9 cellular contexts compared by ENCODE assay signal in genomic region chr11:27497284-27497866, GRCh38. TPM values are rescaled to one million over a fixed set of nuclear protein-coding genes. Genes with fewer than 3 reads are reported as not detected.
DNase-seq lines count a peak whose midpoint lies in the region; ATAC-seq, FAIRE-seq and TF ChIP-seq lines count a peak whose summit lies in the region.
"Had no signal": no experiment of that assay in that cellular context is flagged by ENCODE, and none has a peak within 500 bp of the region (broad histone marks: within the 10 kb centered on the region; RNA-seq: fewer than 3 reads in every experiment).

No MANE protein-coding gene starts in this region.

- CTCF ChIA-PET in activated CD4-positive, alpha-beta memory T cell treated with anti-CD3 and anti-CD28 coated beads for 36 hours (lab: Charles Lee): interaction anchor here (0.8 to 6.3 kb wide), 9 partner anchors 10 to 314 kb away, joined by 3 to 75 read pairs (median 3); partner anchors contain the start of gene LGR4

- intact Hi-C loops in testis (cut with DNase I; ENCODE audit: low total_unique reads): no loop called here
- intact Hi-C loops in activated CD4-positive, alpha-beta memory T cell treated with anti-CD3 and anti-CD28 coated beads for 36 hours (cut with micrococcal nuclease): loop anchor here (1.0 to 5.0 kb wide), 2 partner anchors 9 to 745 kb away; partner anchors contain the start of gene LIN7C

- no peak overlapping the region for H3K27ac Mint-ChIP-seq in activated CD4-positive, alpha-beta memory T cell treated with anti-CD3 and anti-CD28 coated beads for 36 hours

- H3K27ac ChIP-seq in C4-2B (no peak overlapping the region), testis (no peak overlapping the region)
- H3K27ac ChIP-seq: epithelial cell of prostate had no signal

- DNase-seq in RCC 7860 (ENCODE audit: low spot score) (peak; percentile 14), fibroblast of villous mesenchyme (ENCODE audit: low read depth) (peak; percentile 33), testis (no peak), NCI-H187 (lab: John Stamatoyannopoulos, UW) (no peak)
- DNase-seq in activated CD4-positive, alpha-beta memory T cell treated with anti-CD3 and anti-CD28 coated beads for 36 hours: no peak

- H3K36me3 Mint-ChIP-seq in activated CD4-positive, alpha-beta memory T cell treated with anti-CD3 and anti-CD28 coated beads for 36 hours: peaks cover 25% of the 10 kb centered on the region

- H3K9me3 ChIP-seq in testis: no peaks in the 10 kb centered on the region

- H3K36me3 ChIP-seq in testis (ENCODE audit: low read depth, missing control alignments): no peaks in the 10 kb centered on the region

- H3K4me3 Mint-ChIP-seq in activated CD4-positive, alpha-beta memory T cell treated with anti-CD3 and anti-CD28 coated beads for 36 hours: no peak overlapping the region

- TF ChIP-seq CTCF in C4-2B (conservative IDR thresholded peaks at IDR 0.05) (peak; percentile 78), fibroblast of villous mesenchyme (IDR thresholded peaks at IDR 0.05; ENCODE audit: insufficient read depth, low read depth, low read length) (peak; percentile 44), testis (IDR thresholded peaks at IDR 0.05) (peak in 2 of 3 experiments; percentile 16 to 41)

- H3K27me3 ChIP-seq in testis: no peaks in the 10 kb centered on the region

- FAIRE-seq in RCC 7860 (lab: Jason Lieb, UNC): peak; percentile 73

- no peaks in the 10 kb centered on the region for H3K9me3 Mint-ChIP-seq in activated CD4-positive, alpha-beta memory T cell treated with anti-CD3 and anti-CD28 coated beads for 36 hours

- peaks cover 21% of the 10 kb centered on the region for H3K4me1 Mint-ChIP-seq in activated CD4-positive, alpha-beta memory T cell treated with anti-CD3 and anti-CD28 coated beads for 36 hours (ENCODE audit: low read depth)

- ATAC-seq in GM18870 (IDR thresholded peaks at IDR 0.05; ENCODE audit: unreplicated experiment) (peak; percentile 84), HG03280 (IDR thresholded peaks at IDR 0.05; ENCODE audit: unreplicated experiment) (peak; percentile 78)

- no peaks in the 10 kb centered on the region for H3K4me1 ChIP-seq in testis

- POLR2A ChIA-PET in activated CD4-positive, alpha-beta memory T cell treated with anti-CD3 and anti-CD28 coated beads for 36 hours (lab: Charles Lee): no interaction called here

- H3K27me3 Mint-ChIP-seq in activated CD4-positive, alpha-beta memory T cell treated with anti-CD3 and anti-CD28 coated beads for 36 hours: no peaks in the 10 kb centered on the region

- no peak for TF ChIP-seq POLR2A in testis (IDR thresholded peaks at IDR 0.05)

- H3K4me3 ChIP-seq in fibroblast of villous mesenchyme (ENCODE audit: low read depth, low read length): no peak overlapping the region
- no peak overlapping the region for H3K4me3 ChIP-seq in testis

RNA-seq across cellular contexts. Expression of gene LIN7C, which starts 9.2 kb away (rescaled TPM):
- total RNA-seq in fibroblast of villous mesenchyme (51.2 and 91.1 TPM in 2 replicates), testis (10 to 100 TPM; 21.0 to 23.1 TPM)
- 6.9 TPM for polyA plus RNA-seq in testis (ENCODE audit: insufficient read depth, low read depth, low replicate concordance)
- total RNA-seq in activated CD4-positive, alpha-beta memory T cell treated with anti-CD3 and anti-CD28 coated beads for 36 hours: 10 to 100 TPM; 27.6 to 28.7 TPM

RNA-seq across cellular contexts. Expression of gene LGR4, which starts 24.8 kb away (rescaled TPM):
- total RNA-seq in fibroblast of villous mesenchyme (11.2 and 12.2 TPM in 2 replicates), testis (100 to 1,000 TPM in 1 of 2 donors, 10 to 100 TPM in 1; 95.9 to 120 TPM)
- 33.0 TPM for polyA plus RNA-seq in testis (ENCODE audit: insufficient read depth, low read depth, low replicate concordance)
- total RNA-seq in activated CD4-positive, alpha-beta memory T cell treated with anti-CD3 and anti-CD28 coated beads for 36 hours: under 1 TPM; 0.22 to 0.67 TPM

Comparison
In these comparisons a context has a peak if more than half of its experiments do, and no peak if none do; other contexts are left out.
1. DNase-seq: peak in RCC 7860 (single experiment) and fibroblast of villous mesenchyme (single experiment); none in testis (single experiment), NCI-H187 (0 of 2) and activated CD4-positive, alpha-beta memory T cell treated with anti-CD3 and anti-CD28 coated beads for 36 hours (single experiment).
2. Peak in every context shown above with its lines, with median percentiles within 50 percentile points of each other: CTCF ChIP-seq.